Comparison of ENCODE assay signal across 9 cellular contexts in the genomic region with DNA sequence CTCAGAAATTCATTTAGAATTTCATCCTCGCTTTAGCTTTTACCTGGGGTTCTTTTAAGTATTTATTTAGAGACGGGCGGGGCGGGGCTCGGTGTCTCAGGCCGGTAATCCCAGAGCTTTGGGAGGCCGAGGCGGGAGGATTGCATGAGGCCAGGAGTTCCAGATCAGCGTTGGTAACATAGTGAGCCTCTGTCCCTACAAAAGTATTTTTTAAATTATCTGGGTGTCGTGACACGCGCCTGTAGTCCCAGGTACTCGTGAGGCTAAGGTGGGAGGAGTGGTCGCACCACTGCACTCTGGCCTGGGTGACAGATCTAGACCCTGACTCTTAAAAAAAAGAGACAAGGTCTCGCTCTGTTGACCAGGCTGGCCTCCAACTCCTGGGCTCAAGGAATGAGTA. TPM values are rescaled to one million over a fixed set of nuclear protein-coding genes. Genes with fewer than 3 reads are reported as not detected.
DNase-seq lines count a peak whose midpoint lies in the region; ATAC-seq and TF ChIP-seq lines count a peak whose summit lies in the region.
"Had no signal": no experiment of that assay in that cellular context is flagged by ENCODE, and none has a peak within 500 bp of the region (broad histone marks: within the 10 kb centered on the region; RNA-seq: fewer than 3 reads in every experiment).

No MANE protein-coding gene starts in this region.

- no peak overlapping the region for H3K9ac ChIP-seq in trophoblast cell (ENCODE audit: low read length)

- peak overlapping the region; percentile 76 for H4K8ac ChIP-seq in trophoblast cell (ENCODE audit: low read depth, low read length)

- H3K27me3 Mint-ChIP-seq in chondrocyte (ENCODE audit: low read depth): no peaks in the 10 kb centered on the region

- H3K4me3 ChIP-seq in NB4 (ENCODE audit: low read depth, low read length) (no peak overlapping the region), trophoblast cell (ENCODE audit: low read depth, low read length) (no peak overlapping the region)

- TF ChIP-seq POLR2A in NB4 (IDR thresholded peaks at IDR 0.05; ENCODE audit: extremely low read depth, insufficient read length): no peak

- no peak overlapping the region for H3K4ac ChIP-seq in trophoblast cell (ENCODE audit: low read depth, low read length)

- H3K36me3 ChIP-seq in trophoblast cell (ENCODE audit: control insufficient read depth in 1 of 2, insufficient read depth in 2 of 2, low read length in 2 of 2): no peaks in the 10 kb centered on the region

- no peaks in the 10 kb centered on the region for H3K36me3 Mint-ChIP-seq in chondrocyte (ENCODE audit: low read depth)

- H2BK12ac ChIP-seq in trophoblast cell (ENCODE audit: low read length): no peak overlapping the region

- no peaks in the 10 kb centered on the region for H3K27me3 ChIP-seq in trophoblast cell (ENCODE audit: insufficient read depth, low read length)

- peaks cover 4% of the 10 kb centered on the region for H3K79me1 ChIP-seq in trophoblast cell (ENCODE audit: low read length)

- H3K79me2 ChIP-seq in trophoblast cell (ENCODE audit: control insufficient read depth, insufficient read depth, low read length, poor library complexity): peaks cover 7% of the 10 kb centered on the region

- H3K27ac ChIP-seq in trophoblast cell (ENCODE audit: low read depth, low read length): no peak overlapping the region

- ATAC-seq in HG02678 (IDR thresholded peaks at IDR 0.05; ENCODE audit: unreplicated experiment): no peak

- no peak overlapping the region for H2BK5ac ChIP-seq in trophoblast cell (ENCODE audit: low read depth, low read length, poor library complexity)

- peak overlapping the region; percentile 51 for H4K12ac ChIP-seq in trophoblast cell (ENCODE audit: low read depth, low read length)

- no peaks in the 10 kb centered on the region for H3K9me3 ChIP-seq in trophoblast cell (ENCODE audit: insufficient read depth, low read depth, low read length)

- no peak overlapping the region for H3K23ac ChIP-seq in trophoblast cell (ENCODE audit: low read length)

- peak; percentile 6 for DNase-seq in ELF-1 (ENCODE audit: low read depth, low spot score)
- peak; percentile 8 for DNase-seq in NB4 (ENCODE audit: low read depth)
- no peak for DNase-seq in chondrocyte (ENCODE audit: low spot score)
- DNase-seq in trophoblast cell: no peak
- no peak for DNase-seq in COLO668 (lab: John Stamatoyannopoulos, UW; ENCODE audit: unreplicated experiment)
- DNase-seq in NCI-H446 treated with DMSO at 0.1 percent for 48 hours (lab: John Stamatoyannopoulos, UW): no peak
- DNase-seq: NCI-H1417 treated with DMSO at 0.1 percent for 48 hours; stimulated activated naive CD4-positive, alpha-beta T cell treated with Interleukin-2 at 50 U/mL for 16 hours had no signal

- H3K27ac Mint-ChIP-seq in chondrocyte (ENCODE audit: unreplicated experiment): no peak overlapping the region

- no peak overlapping the region for H2AFZ ChIP-seq in trophoblast cell (ENCODE audit: insufficient read depth, low read length, poor library complexity)

- no peak overlapping the region for H3K18ac ChIP-seq in trophoblast cell (ENCODE audit: low read length)

- H3K4me1 ChIP-seq in trophoblast cell (ENCODE audit: control insufficient read depth in 1 of 2, insufficient read depth in 2 of 2, low read length in 2 of 2): no peaks in the 10 kb centered on the region

- peak overlapping the region; percentile 25 for H3K4me3 Mint-ChIP-seq in chondrocyte (ENCODE audit: unreplicated experiment)

- no CpG with 5 or more reads among the region's 15 CpGs for WGBS in trophoblast cell (ENCODE audit: extremely low coverage, insufficient coverage, insufficient read length)

- H4K91ac ChIP-seq in trophoblast cell (ENCODE audit: low read depth, low read length): peak overlapping the region; percentile 31

- no peak overlapping the region for H2AK5ac ChIP-seq in trophoblast cell (ENCODE audit: low read length)

- no peak overlapping the region for H3K14ac ChIP-seq in trophoblast cell (ENCODE audit: low read length)

- no peak overlapping the region for H2BK120ac ChIP-seq in trophoblast cell (ENCODE audit: insufficient read depth, low read length, poor library complexity)

- H3K9me3 Mint-ChIP-seq in chondrocyte (ENCODE audit: low read depth): no peaks in the 10 kb centered on the region

- TF ChIP-seq CTCF in NB4 (IDR thresholded peaks at IDR 0.05; ENCODE audit: low read depth, low read length): no peak
- TF ChIP-seq CTCF in chondrocyte (IDR thresholded peaks at IDR 0.05): no peak

- H3K4me2 ChIP-seq in trophoblast cell (ENCODE audit: low read length): no peak overlapping the region

- H3K4me1 Mint-ChIP-seq in chondrocyte (ENCODE audit: low read depth): peaks cover 31% of the 10 kb centered on the region

RNA-seq across cellular contexts. Expression of gene RSBN1, which starts 0.9 kb away (rescaled TPM):
- 10.9 to 12.5 TPM (median 11.8 TPM) in 3 replicates for total RNA-seq in chondrocyte
- polyA plus RNA-seq in trophoblast cell (2013): 5.7 TPM in 2 replicates

RNA-seq across cellular contexts. Expression of gene PHTF1, which starts 53.9 kb away (rescaled TPM):
- 23.9 to 40.5 TPM (median 26.5 TPM) in 3 replicates for total RNA-seq in chondrocyte
- 26.1 and 27.1 TPM in 2 replicates for polyA plus RNA-seq in trophoblast cell (2013)

RNA-seq across cellular contexts. Expression of gene PTPN22, which starts 58.3 kb away (rescaled TPM):
- total RNA-seq in chondrocyte: not detected in 3 replicates
- polyA plus RNA-seq in trophoblast cell (2013): 0.36 and 0.40 TPM in 2 replicates

Comparison
In these comparisons a context has a peak if more than half of its experiments do, and no peak if none do; other contexts are left out.
1. DNase-seq: peak in ELF-1 (single experiment) and NB4 (single experiment); none in chondrocyte (single experiment), trophoblast cell (0 of 2), COLO668 (single experiment) and NCI-H446 treated with DMSO at 0.1 percent for 48 hours (single experiment).